ENCODE assay signal across 13 cellular contexts in genomic region chr7:80335473-80336232, GRCh38.
DNase-seq lines count a peak whose midpoint lies in the region; ATAC-seq, FAIRE-seq and TF ChIP-seq lines count a peak whose summit lies in the region.
"Had no signal": no experiment of that assay in that cellular context is flagged by ENCODE, and none has a peak within 500 bp of the region (broad histone marks: within the 10 kb centered on the region; RNA-seq: fewer than 3 reads in every experiment).

No MANE protein-coding gene starts in this region.

- no peak overlapping the region for H3K4me3 Mint-ChIP-seq in activated CD8-positive, alpha-beta T cell treated with anti-CD3 and anti-CD28 coated beads for 36 hours
- H3K4me3 Mint-ChIP-seq: activated CD4-positive, alpha-beta memory T cell treated with anti-CD3 and anti-CD28 coated beads for 36 hours had no signal

- H3K9me3 ChIP-seq in WERI-Rb-1 (ENCODE audit: severe bottlenecking) (no peaks in the 10 kb centered on the region), mucosa of rectum (ENCODE audit: control insufficient read depth in 2 of 2, low read length in 2 of 2) (no peaks in the 10 kb centered on the region)
- H3K9me3 ChIP-seq: adrenal gland had no signal

- H3K9me3 Mint-ChIP-seq in activated CD8-positive, alpha-beta T cell treated with anti-CD3 and anti-CD28 coated beads for 36 hours, result no peaks in the 10 kb centered on the region

- H3K4me3 ChIP-seq in AG10803 (ENCODE audit: low read length) (no peak overlapping the region), WERI-Rb-1 (ENCODE audit: low read depth, low read length) (peak overlapping the region; percentile 3), mucosa of rectum (ENCODE audit: low read length in 2 of 2) (no peak overlapping the region), brain microvascular endothelial cell (ENCODE audit: low read depth, low read length) (no peak overlapping the region)
- H3K4me3 ChIP-seq: adrenal gland, lung, spleen had no signal

- H3K27ac Mint-ChIP-seq in activated CD8-positive, alpha-beta T cell treated with anti-CD3 and anti-CD28 coated beads for 36 hours, result no peak overlapping the region
- H3K27ac Mint-ChIP-seq: activated CD4-positive, alpha-beta memory T cell treated with anti-CD3 and anti-CD28 coated beads for 36 hours had no signal

- H3K4me1 Mint-ChIP-seq in activated CD8-positive, alpha-beta T cell treated with anti-CD3 and anti-CD28 coated beads for 36 hours (ENCODE audit: low read depth), result no peaks in the 10 kb centered on the region

- no peak for TF ChIP-seq CTCF in AG10803 (conservative IDR thresholded peaks at IDR 0.05; ENCODE audit: low read length)
- no peak for TF ChIP-seq CTCF in WERI-Rb-1 (IDR thresholded peaks at IDR 0.05; ENCODE audit: low read depth, low read length)
- no peak for TF ChIP-seq CTCF in brain microvascular endothelial cell (IDR thresholded peaks at IDR 0.05; ENCODE audit: low read depth, low read length, missing control alignments)
- no peak for TF ChIP-seq CTCF in activated CD8-positive, alpha-beta T cell treated with anti-CD3 and anti-CD28 coated beads for 36 hours (IDR thresholded peaks at IDR 0.05)

- H3K36me3 Mint-ChIP-seq in activated CD8-positive, alpha-beta T cell treated with anti-CD3 and anti-CD28 coated beads for 36 hours (ENCODE audit: low read depth), result no peaks in the 10 kb centered on the region
- H3K36me3 Mint-ChIP-seq: activated CD4-positive, alpha-beta memory T cell treated with anti-CD3 and anti-CD28 coated beads for 36 hours had no signal

- in situ Hi-C loops in brain microvascular endothelial cell (cut with HindIII; ENCODE audit: low pct_ligation_motif_present, low sequenced_read_pairs), result no loop called here

- CTCF ChIA-PET in activated CD8-positive, alpha-beta T cell treated with anti-CD3 and anti-CD28 coated beads for 36 hours (lab: Charles Lee), result no interaction called here

- H3K36me3 ChIP-seq in WERI-Rb-1 (no peaks in the 10 kb centered on the region), mucosa of rectum (ENCODE audit: control insufficient read depth in 2 of 2, insufficient read depth in 2 of 2, low read length in 2 of 2) (no peaks in the 10 kb centered on the region), brain microvascular endothelial cell (replicated peaks) (no peaks in the 10 kb centered on the region)
- H3K36me3 ChIP-seq: adrenal gland, spleen had no signal

- DNase-seq in AG10803 (ENCODE audit: low read depth), result peak; percentile 28
- peak; percentile 24 for DNase-seq in NCI-H1694 (lab: John Stamatoyannopoulos, UW)
- peak; percentile 25 for DNase-seq in WERI-Rb-1
- no peak for DNase-seq in brain microvascular endothelial cell
- DNase-seq in activated CD8-positive, alpha-beta memory T cell treated with anti-CD3 and anti-CD28 coated beads, Interleukin-2, amount 50 U/mL, for 4 hours, result no peak
- no peak for DNase-seq in RCC 7860 (ENCODE audit: low spot score)
- no peak for DNase-seq in activated CD8-positive, alpha-beta T cell treated with anti-CD3 and anti-CD28 coated beads for 36 hours
- DNase-seq: activated CD4-positive, alpha-beta memory T cell treated with anti-CD3 and anti-CD28 coated beads for 36 hours; spleen; stimulated activated naive CD4-positive, alpha-beta T cell had no signal

- no peaks in the 10 kb centered on the region for H3K27me3 Mint-ChIP-seq in activated CD8-positive, alpha-beta T cell treated with anti-CD3 and anti-CD28 coated beads for 36 hours
- H3K27me3 Mint-ChIP-seq: activated CD4-positive, alpha-beta memory T cell treated with anti-CD3 and anti-CD28 coated beads for 36 hours had no signal

- no peaks in the 10 kb centered on the region for H3K27me3 ChIP-seq in WERI-Rb-1 (ENCODE audit: insufficient read depth, low read depth, severe bottlenecking)
- H3K27me3 ChIP-seq in mucosa of rectum (ENCODE audit: control insufficient read depth in 2 of 2, insufficient read depth in 2 of 2, low read length in 2 of 2), result no peaks in the 10 kb centered on the region
- H3K27me3 ChIP-seq in brain microvascular endothelial cell (replicated peaks), result no peaks in the 10 kb centered on the region
- H3K27me3 ChIP-seq: adrenal gland, spleen had no signal

- peaks cover 5 to 6% of the 10 kb centered on the region in 2 donors for H3K4me1 ChIP-seq in mucosa of rectum (ENCODE audit: control insufficient read depth in 2 of 2, insufficient read depth in 2 of 2, low read length in 2 of 2)
- H3K4me1 ChIP-seq: adrenal gland had no signal

- FAIRE-seq in RCC 7860 (lab: Jason Lieb, UNC), result no peak

- ATAC-seq in activated CD8-positive, alpha-beta T cell treated with anti-CD3 and anti-CD28 coated beads for 36 hours, result no peak

- POLR2A ChIA-PET in activated CD8-positive, alpha-beta T cell treated with anti-CD3 and anti-CD28 coated beads for 36 hours (lab: Charles Lee), result no interaction called here

- H3K27ac ChIP-seq in WERI-Rb-1 (no peak overlapping the region), mucosa of rectum (ENCODE audit: low read depth in 2 of 2, low read length in 2 of 2) (peak overlapping the region; percentile 3 to 74), brain microvascular endothelial cell (no peak overlapping the region)

- H3K9ac ChIP-seq in mucosa of rectum (ENCODE audit: low read depth in 1 of 2, low read length in 2 of 2), result peak overlapping the region in 1 of 2 donors; percentile 30

- intact Hi-C loops in activated CD8-positive, alpha-beta T cell treated with anti-CD3 and anti-CD28 coated beads for 36 hours (cut with micrococcal nuclease), result no loop called here

Comparison
In these comparisons a context has a peak if more than half of its experiments do, and no peak if none do; other contexts are left out.
1. DNase-seq: peak in AG10803 (single experiment), NCI-H1694 (single experiment) and WERI-Rb-1 (single experiment); none in brain microvascular endothelial cell (single experiment), activated CD8-positive, alpha-beta memory T cell treated with anti-CD3 and anti-CD28 coated beads, Interleukin-2, amount 50 U/mL, for 4 hours (single experiment), RCC 7860 (single experiment) and activated CD8-positive, alpha-beta T cell treated with anti-CD3 and anti-CD28 coated beads for 36 hours (single experiment).
2. H3K27ac ChIP-seq: peak in mucosa of rectum (2 of 2); none in WERI-Rb-1 (single experiment) and brain microvascular endothelial cell (single experiment).